In the genomic region with DNA sequence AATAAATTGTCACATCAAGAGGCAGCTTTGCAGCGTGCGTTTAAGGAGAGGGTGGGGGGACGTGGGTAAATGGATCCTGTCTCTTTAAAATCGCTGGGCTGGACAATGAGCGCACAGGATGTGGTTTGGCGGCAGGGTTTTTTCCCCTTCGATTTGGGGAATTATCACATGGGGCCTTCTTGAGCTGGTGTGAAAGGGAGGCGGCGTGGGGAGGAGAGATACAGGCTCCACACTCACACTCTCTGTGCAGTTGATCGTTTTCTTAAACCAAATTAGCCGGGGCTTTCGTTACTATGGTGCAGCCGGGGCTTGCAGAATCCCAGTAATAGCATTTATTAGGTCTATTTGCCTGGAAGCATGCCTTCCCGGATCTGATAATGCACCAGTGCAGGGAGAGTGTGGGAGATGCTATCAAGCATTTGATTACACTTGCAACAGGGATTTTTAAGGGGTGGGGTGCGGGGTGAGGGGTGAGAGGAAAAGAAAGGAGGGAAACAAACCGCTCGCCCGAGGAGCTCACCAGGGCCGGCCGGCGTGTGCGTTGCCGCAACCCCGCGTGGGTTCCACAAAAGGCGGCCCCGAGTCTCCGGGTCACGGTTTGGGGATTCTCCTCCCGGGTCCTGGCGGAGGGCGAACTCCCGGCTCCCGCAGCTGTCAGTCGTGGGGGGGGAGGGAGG, we compare ENCODE assay signal across 1 cellular context.
A peak's percentile ranks its signal among the peaks of the same experiment; 100 is the strongest.
TF ChIP-seq lines count a peak whose summit lies in the region.

No MANE protein-coding gene starts in this region.

TF ChIP-seq in GM12878, 131 proteins besides CTCF, POLR2A, EP300 and RAD21 (continued from another document):
- TF ChIP-seq JUND (IDR thresholded peaks at IDR 0.05; ENCODE audit: low read depth, low read length), result no peak
- no peak for TF ChIP-seq SRF (IDR thresholded peaks at IDR 0.05; ENCODE audit: low read depth in 2 of 2, low read length in 2 of 2)
- TF ChIP-seq RAD51 (IDR thresholded peaks at IDR 0.05), result peak; percentile 85
- TF ChIP-seq EGR1 (IDR thresholded peaks at IDR 0.05; ENCODE audit: borderline replicate concordance in 1 of 2, low read depth in 2 of 2, low read length in 2 of 2), result no peak
- TF ChIP-seq MAX (IDR thresholded peaks at IDR 0.05; ENCODE audit: low read depth, low read length), result peak; percentile 86
- no peak for TF ChIP-seq CBX5 (IDR thresholded peaks at IDR 0.05; ENCODE audit: low read depth)
- TF ChIP-seq, protein P1, sequence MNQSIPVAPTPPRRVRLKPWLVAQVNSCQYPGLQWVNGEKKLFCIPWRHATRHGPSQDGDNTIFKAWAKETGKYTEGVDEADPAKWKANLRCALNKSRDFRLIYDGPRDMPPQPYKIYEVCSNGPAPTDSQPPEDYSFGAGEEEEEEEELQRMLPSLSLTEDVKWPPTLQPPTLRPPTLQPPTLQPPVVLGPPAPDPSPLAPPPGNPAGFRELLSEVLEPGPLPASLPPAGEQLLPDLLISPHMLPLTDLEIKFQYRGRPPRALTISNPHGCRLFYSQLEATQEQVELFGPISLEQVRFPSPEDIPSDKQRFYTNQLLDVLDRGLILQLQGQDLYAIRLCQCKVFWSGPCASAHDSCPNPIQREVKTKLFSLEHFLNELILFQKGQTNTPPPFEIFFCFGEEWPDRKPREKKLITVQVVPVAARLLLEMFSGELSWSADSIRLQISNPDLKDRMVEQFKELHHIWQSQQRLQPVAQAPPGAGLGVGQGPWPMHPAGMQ (IDR thresholded peaks at IDR 0.05; ENCODE audit: borderline replicate concordance), result no peak
- TF ChIP-seq CUX1 (IDR thresholded peaks at IDR 0.05; ENCODE audit: insufficient replicate concordance, low read depth, low read length), result no peak
- 0 out of 2 replicates have a peak, but pooled peaks have one; percentile 28 for TF ChIP-seq NKRF (conservative IDR thresholded peaks at IDR 0.05)
- no peak for TF ChIP-seq ZNF217 (IDR thresholded peaks at IDR 0.05)
- TF ChIP-seq SUPT20H (IDR thresholded peaks at IDR 0.05; ENCODE audit: borderline replicate concordance, control insufficient read depth, low read depth, low read length), result no peak
- TF ChIP-seq CREM (IDR thresholded peaks at IDR 0.05; ENCODE audit: low read depth), result peak; percentile 66; the same call in 1 of the 2 replicates
